Comparison of ENCODE assay signal across 10 cellular contexts in genomic region chr5:56175465-56175864, GRCh38. TPM values are rescaled to one million over a fixed set of nuclear protein-coding genes. Genes with fewer than 3 reads are reported as not detected.
A peak's percentile ranks its signal among the peaks of the same experiment; 100 is the strongest.
DNase-seq lines count a peak whose midpoint lies in the region; ATAC-seq, FAIRE-seq and TF ChIP-seq lines count a peak whose summit lies in the region.
"Had no signal": no experiment of that assay in that cellular context is flagged by ENCODE, and none has a peak within 500 bp of the region (broad histone marks: within the 10 kb centered on the region; RNA-seq: fewer than 3 reads in every experiment).

No MANE protein-coding gene starts in this region.

- 0 out of 2 replicates have a peak, but pooled peaks cover 4% of the 10 kb centered on the region for H3F3A ChIP-seq in MM.1S (ENCODE audit: insufficient read depth, low read length)

- no peak overlapping the region for H4K91ac ChIP-seq in H1 (replicated peaks; ENCODE audit: insufficient read length, low read length)

- H3K4me1 Mint-ChIP-seq in mesothelial cell of epicardium: peaks cover 10% of the 10 kb centered on the region

- TF ChIP-seq RAD21 in H1 (IDR thresholded peaks at IDR 0.05 in 1 of 2, conservative IDR thresholded peaks at IDR 0.05 in 1 of 2; ENCODE audit: low read depth in 2 of 2, low read length in 2 of 2): no peak

- H3K4me1 ChIP-seq in MM.1S (ENCODE audit: low read length) (peaks cover 15% of the 10 kb centered on the region), H1 (replicated peaks in 1 of 4; ENCODE audit: control insufficient read depth in 3 of 4, insufficient read depth in 4 of 4, low read length in 3 of 4) (peaks cover 0 to 3% (median 2%) of the 10 kb centered on the region in 4 experiments; a peak in 2 of 7 replicates)

- H3K27ac Mint-ChIP-seq in mesothelial cell of epicardium: peak overlapping the region; percentile 7

- no peak overlapping the region for H4K5ac ChIP-seq in H1 (ENCODE audit: insufficient read length, low read depth, low read length)

- no peaks in the 10 kb centered on the region for H3K9me2 ChIP-seq in MM.1S (replicated peaks; ENCODE audit: insufficient read depth, low read length)

- H2AK5ac ChIP-seq in H1 (ENCODE audit: low read depth, low read length): no peak overlapping the region

- no peak overlapping the region for H2BK120ac ChIP-seq in H1 (replicated peaks; ENCODE audit: low read depth, low read length)

- H3K9me3 ChIP-seq in MM.1S (replicated peaks; ENCODE audit: insufficient read depth, low read length) (no peaks in the 10 kb centered on the region), H1 (ENCODE audit: insufficient read depth in 2 of 2, low read depth in 1 of 2, low read length in 1 of 2) (no peaks in the 10 kb centered on the region; a peak in 1 of 4 replicates)

- no peaks in the 10 kb centered on the region for H4K20me1 ChIP-seq in MM.1S (ENCODE audit: insufficient read depth, low read length)
- H4K20me1 ChIP-seq in H1 (replicated peaks in 1 of 2; ENCODE audit: control insufficient read depth in 1 of 2, insufficient read depth in 2 of 2, low read length in 2 of 2): no peaks in the 10 kb centered on the region

- H3K23ac ChIP-seq in H1 (ENCODE audit: insufficient read length): no peak overlapping the region

- H2BK12ac ChIP-seq in H1 (ENCODE audit: low read depth, low read length): peak overlapping the region; percentile 90; the same call in 1 of the 2 replicates

- peak overlapping the region; percentile 44 for H3K18ac ChIP-seq in H1 (ENCODE audit: extremely low read depth, low read length)

- CTCF ChIA-PET in H1 (lab: Charles Lee; ENCODE audit: partially characterized antibody): interaction anchor here (1.5 to 1.9 kb wide), 2 partner anchors 89 to 104 kb away, joined by 4 to 5 read pairs; no protein-coding TSS in a partner anchor

- peak overlapping the region; percentile 76; the same call in 1 of the 2 replicates for H2BK20ac ChIP-seq in H1 (ENCODE audit: low read length)

- POLR2A ChIA-PET in H1 (lab: Charles Lee; ENCODE audit: partially characterized antibody): no interaction called here

- TF ChIP-seq POLR2A in H1 (IDR thresholded peaks at IDR 0.05; ENCODE audit: control extremely low read depth in 1 of 2, low read depth in 2 of 2, low read length in 2 of 2): no peak

- no peak overlapping the region for H3K4ac ChIP-seq in H1 (replicated peaks; ENCODE audit: insufficient read length, low read depth, low read length)

- no peak overlapping the region for H3K14ac ChIP-seq in H1 (ENCODE audit: insufficient read length)

- H3K27me3 ChIP-seq in MM.1S (replicated peaks; ENCODE audit: insufficient read depth, low read length) (no peaks in the 10 kb centered on the region), H1 (replicated peaks in 1 of 4; ENCODE audit: control insufficient read depth in 3 of 4, extremely low read depth in 1 of 4, insufficient read depth in 3 of 4, low read length in 3 of 4) (no peaks in the 10 kb centered on the region)

- H3K36me3 ChIP-seq in MM.1S (replicated peaks; ENCODE audit: insufficient read depth, low read length): no peaks in the 10 kb centered on the region
- H3K36me3 ChIP-seq in H1 (ENCODE audit: control insufficient read depth in 2 of 4, insufficient read depth in 4 of 4, low read length in 3 of 4): no peaks in the 10 kb centered on the region

- H3K23me2 ChIP-seq in H1 (ENCODE audit: low read depth, low read length): no peaks in the 10 kb centered on the region

- 64% methylated on average over 3 of the region's 3 CpGs; no CpG with 5 or more reads in 1 of the 2 experiments for WGBS in H1 (ENCODE audit: extremely low coverage in 1 of 2, insufficient coverage in 1 of 2, insufficient read length in 1 of 2, insufficient replicate concordance in 2 of 2, low coverage in 1 of 2, low lambda C conversion rate in 2 of 2, missing lambda C conversion rate in 1 of 2), 2 experiments

- no peak for FAIRE-seq in H1 (lab: Jason Lieb, UNC)

- H3K36me3 Mint-ChIP-seq in mesothelial cell of epicardium: no peaks in the 10 kb centered on the region

- H2BK5ac ChIP-seq in H1 (ENCODE audit: low read depth, low read length): peak overlapping the region; percentile 19; the same call in 1 of the 2 replicates

- no peak overlapping the region for H3K4me3 Mint-ChIP-seq in mesothelial cell of epicardium

- no peaks in the 10 kb centered on the region for H3K27me3 Mint-ChIP-seq in mesothelial cell of epicardium (ENCODE audit: low read depth)

- H3K79me1 ChIP-seq in H1 (ENCODE audit: low read depth, low read length): no peaks in the 10 kb centered on the region

- no peaks in the 10 kb centered on the region for H3K9me3 Mint-ChIP-seq in mesothelial cell of epicardium

- ATAC-seq in HG02759 (IDR thresholded peaks at IDR 0.05; ENCODE audit: unreplicated experiment): no peak

- H2BK15ac ChIP-seq in H1 (ENCODE audit: low read length): 0 out of 2 replicates have a peak overlapping the region, but pooled peaks have one; percentile 54

- H3K56ac ChIP-seq in H1 (replicated peaks; ENCODE audit: insufficient read length, low read depth, low read length): no peak overlapping the region

- no peak overlapping the region for H4K8ac ChIP-seq in H1 (ENCODE audit: extremely low read depth, insufficient read depth, low read length)

- H3K27ac ChIP-seq in MM.1S (ENCODE audit: low read length): no peak overlapping the region
- H3K27ac ChIP-seq in H1 (ENCODE audit: low read depth, low read length): no peak overlapping the region

- H3K4me2 ChIP-seq in MM.1S (ENCODE audit: low read depth, low read length): peak overlapping the region; percentile 33; the same call in 1 of the 2 replicates
- no peak overlapping the region for H3K4me2 ChIP-seq in H1 (ENCODE audit: insufficient read depth in 1 of 2, low read depth in 2 of 2, low read length in 2 of 2)

- TF ChIP-seq CTCF in AG09319 (IDR thresholded peaks at IDR 0.05; ENCODE audit: low read depth, low read length): no peak
- no peak for TF ChIP-seq CTCF in MM.1S (IDR thresholded peaks at IDR 0.05; ENCODE audit: low read length)
- TF ChIP-seq CTCF in H1 (IDR thresholded peaks at IDR 0.05; ENCODE audit: control extremely low read depth in 1 of 3, insufficient read depth in 1 of 3, low read depth in 1 of 3, low read length in 3 of 3): no peak
- TF ChIP-seq CTCF in mesothelial cell of epicardium (IDR thresholded peaks at IDR 0.05; ENCODE audit: unreplicated experiment): no peak

- H3K79me2 ChIP-seq in MM.1S (ENCODE audit: low read length) (no peaks in the 10 kb centered on the region), H1 (ENCODE audit: control insufficient read depth in 1 of 2, insufficient read depth in 2 of 2, low read length in 2 of 2) (no peaks in the 10 kb centered on the region)

- H2AFZ ChIP-seq in MM.1S (ENCODE audit: low read length): peak overlapping the region; percentile 61
- H2AFZ ChIP-seq in H1 (ENCODE audit: low read length): 0 out of 2 replicates have a peak overlapping the region, but pooled peaks have one; percentile 22

- no peak overlapping the region for H3K4me3 ChIP-seq in MM.1S (ENCODE audit: low read length)
- H3K4me3 ChIP-seq in H1 (ENCODE audit: extremely low read depth in 1 of 4, insufficient read depth in 2 of 4, low read depth in 3 of 4, low read length in 4 of 4): no peak overlapping the region

- H3K9ac ChIP-seq in MM.1S (ENCODE audit: low read length) (no peak overlapping the region), H1 (replicated peaks in 1 of 4; ENCODE audit: extremely low read depth in 1 of 4, low read depth in 3 of 4, low read length in 3 of 4) (no peak overlapping the region)

- TF ChIP-seq EP300 in H1 (IDR thresholded peaks at IDR 0.05; ENCODE audit: borderline replicate concordance in 1 of 2, low read depth in 2 of 2, low read length in 2 of 2): no peak

- DNase-seq in AG09319 (ENCODE audit: extremely low read depth, low read depth): peak; percentile 51
- no peak for DNase-seq in MM.1S
- DNase-seq in H1 (ENCODE audit: low read depth in 1 of 2, low spot score in 2 of 2): peak in 1 of 2 experiments; percentile 27
- DNase-seq in mesothelial cell of epicardium (ENCODE audit: low spot score in 2 of 2, unreplicated experiment in 2 of 2): no peak
- DNase-seq in epidermal melanocyte (ENCODE audit: insufficient read length, low spot score): no peak
- DNase-seq in NCI-H2227 treated with DMSO at 0.1 percent for 48 hours (lab: John Stamatoyannopoulos, UW): no peak
- no peak for DNase-seq in globus pallidus (ENCODE audit: low spot score)
- DNase-seq: DMS79, NCI-H2081 had no signal

TF ChIP-seq in H1, 55 proteins besides CTCF, POLR2A, EP300 and RAD21:
- TF ChIP-seq SIX5 (IDR thresholded peaks at IDR 0.05; ENCODE audit: low read depth, low read length): no peak
- peak; percentile 16; the same call in 1 of the 2 replicates for TF ChIP-seq JUND (IDR thresholded peaks at IDR 0.05; ENCODE audit: low read length)
- TF ChIP-seq HDAC2 (IDR thresholded peaks at IDR 0.05; ENCODE audit: borderline replicate concordance in 1 of 2, low read depth in 2 of 2, low read length in 2 of 2): no peak

RNA-seq across cellular contexts. Expression of gene ANKRD55, which starts 57.7 kb away (rescaled TPM):
- not detected in 2 replicates for total RNA-seq in H1 (2021; fragmentation: NEBNext Ultra II Directional; extraction: Animal tissue kit (Norgen Biotek cat#: 25700))
- polyA plus RNA-seq in H1 (2011; rRNA removed): not detected in 2 replicates
- not detected for polyA plus RNA-seq in H1 (2011; cell fraction: cytosol; rRNA removed)
- polyA plus RNA-seq in H1 (2011; cell fraction: nucleus; rRNA removed): not detected
- not detected in 4 replicates for polyA plus RNA-seq in H1 (2012, experiment 1 of 2)
- polyA plus RNA-seq in H1 (2012, experiment 2 of 2): not detected
- polyA plus RNA-seq in H1 (2013, experiment 1 of 2): not detected
- not detected for polyA plus RNA-seq in H1 (2013, experiment 2 of 2)
- polyA minus RNA-seq in H1 (2011; rRNA and poly(A)+ RNA removed): not detected in 2 replicates
- polyA minus RNA-seq in H1 (2011; cell fraction: cytosol; rRNA and poly(A)+ RNA removed): not detected
- polyA minus RNA-seq in H1 (2011; cell fraction: nucleus; rRNA and poly(A)+ RNA removed): not detected
- 0.18 TPM in 1 of 3 replicates, not detected in the others for total RNA-seq in mesothelial cell of epicardium
